In the genomic region with DNA sequence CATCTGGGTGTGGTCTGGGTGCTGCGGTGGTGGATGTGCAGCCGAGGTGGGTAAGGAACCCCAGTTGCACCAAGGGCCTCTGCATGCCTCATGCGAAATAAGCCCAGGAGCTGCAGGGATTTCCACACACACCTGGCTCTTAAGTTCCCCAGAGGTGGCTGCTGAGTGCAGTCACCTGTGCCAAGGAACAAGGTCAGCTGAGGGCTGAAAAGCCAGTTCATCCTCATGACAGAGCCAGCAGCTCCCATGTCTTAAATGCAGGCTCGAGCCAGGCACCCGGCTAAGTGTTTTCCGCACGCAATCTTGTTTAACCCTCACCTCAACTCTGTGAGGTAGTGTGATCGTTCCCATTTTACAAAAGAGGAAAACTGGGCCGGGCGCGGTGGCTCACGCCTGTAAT, we compare ENCODE assay signal across 20 cellular contexts.
"Had no signal": no experiment of that assay in that cellular context is flagged by ENCODE, and none has a peak within 500 bp of the region (broad histone marks: within the 10 kb centered on the region; RNA-seq: fewer than 3 reads in every experiment).

No MANE protein-coding gene starts in this region.

- H3K4me1 Mint-ChIP-seq: brain had no signal

- H3K27ac ChIP-seq: epithelial cell of prostate, gastroesophageal sphincter, neural progenitor cell, right lobe of liver, transverse colon, uterus had no signal

- FAIRE-seq: islet of Langerhans had no signal

- H3K27ac Mint-ChIP-seq: activated CD4-positive, alpha-beta memory T cell treated with anti-CD3 and anti-CD28 coated beads for 36 hours; activated naive CD4-positive, alpha-beta T cell treated with anti-CD3 and anti-CD28 coated beads, Interleukin-2, amount 10 ng/mL, durations not matched to agents 7 days and 5 days; activated naive CD8-positive, alpha-beta T cell treated with anti-CD3 and anti-CD28 coated beads, Interleukin-2, amount 50 U/mL, for 24 hours; neural progenitor cell had no signal

- H3K36me3 Mint-ChIP-seq: neural progenitor cell; stimulated activated effector memory CD8-positive, alpha-beta T cell treated with anti-CD3 and anti-CD28 coated beads, Interleukin-12 subunit alpha, Interleukin-12 subunit beta, amount 100 ng/mL, for 72 hours had no signal

- H3K9me3 ChIP-seq: right lobe of liver, transverse colon, uterus had no signal

- H3K9ac ChIP-seq: neural progenitor cell had no signal

- H3K4me3 ChIP-seq: gastroesophageal sphincter, lung, neural progenitor cell, right lobe of liver, skin epidermis, transverse colon, uterus had no signal

- H3K27me3 Mint-ChIP-seq: activated CD4-positive, alpha-beta memory T cell treated with anti-CD3 and anti-CD28 coated beads for 36 hours; activated naive CD4-positive, alpha-beta T cell treated with anti-CD3 and anti-CD28 coated beads, Interleukin-2, amount 10 ng/mL, durations not matched to agents 7 days and 5 days; activated naive CD8-positive, alpha-beta T cell treated with anti-CD3 and anti-CD28 coated beads, Interleukin-2, amount 50 U/mL, for 24 hours; naive thymus-derived CD8-positive, alpha-beta T cell had no signal

- H3K36me3 ChIP-seq: neural progenitor cell, right lobe of liver, transverse colon, uterus had no signal

- DNase-seq: activated CD4-positive, alpha-beta memory T cell treated with anti-CD3 and anti-CD28 coated beads for 36 hours; activated CD4-positive, alpha-beta T cell treated with anti-CD3 and anti-CD28 coated beads for 48 hours; activated naive CD4-positive, alpha-beta T cell treated with anti-CD3 and anti-CD28 coated beads, Interleukin-2, amount 10 ng/mL, durations not matched to agents 7 days and 5 days; activated naive CD8-positive, alpha-beta T cell treated with anti-CD3 and anti-CD28 coated beads, Interleukin-2, amount 50 U/mL, for 24 hours; activated T-cell treated with anti-CD3 and anti-CD28 coated beads, Interleukin-2, amount 50 U/mL, for 48 hours; aorta; head of caudate nucleus; naive thymus-derived CD8-positive, alpha-beta T cell; right lobe of liver; stimulated activated CD4-positive, alpha-beta T cell treated with anti-CD3 and anti-CD28 coated beads, Interleukin-2, amount 100 ng/mL, for 24 hours; transverse colon; uterus had no signal

- H3K4me3 Mint-ChIP-seq: activated CD4-positive, alpha-beta memory T cell treated with anti-CD3 and anti-CD28 coated beads for 36 hours; activated naive CD4-positive, alpha-beta T cell treated with anti-CD3 and anti-CD28 coated beads, Interleukin-2, amount 10 ng/mL, durations not matched to agents 7 days and 5 days; activated naive CD8-positive, alpha-beta T cell treated with anti-CD3 and anti-CD28 coated beads, Interleukin-2, amount 50 U/mL, for 24 hours; brain; neural progenitor cell; stimulated activated effector memory CD8-positive, alpha-beta T cell treated with anti-CD3 and anti-CD28 coated beads, Interleukin-12 subunit alpha, Interleukin-12 subunit beta, amount 100 ng/mL, for 72 hours had no signal

- H3K27me3 ChIP-seq: gastroesophageal sphincter, neural progenitor cell, right lobe of liver, transverse colon, uterus had no signal

- H3K4me1 ChIP-seq: gastroesophageal sphincter, neural progenitor cell, right lobe of liver, uterus had no signal

- ATAC-seq: activated naive CD8-positive, alpha-beta T cell treated with anti-CD3 and anti-CD28 coated beads, Interleukin-2, amount 50 U/mL, for 24 hours; gastroesophageal sphincter; naive thymus-derived CD8-positive, alpha-beta T cell; right lobe of liver; stimulated activated effector memory CD8-positive, alpha-beta T cell treated with anti-CD3 and anti-CD28 coated beads, Interleukin-12 subunit alpha, Interleukin-12 subunit beta, amount 100 ng/mL, for 72 hours had no signal
